16 cellular contexts compared by ENCODE assay signal in genomic region chr9:21555911-21556310, GRCh38.
A peak's percentile ranks its signal among the peaks of the same experiment; 100 is the strongest.
DNase-seq lines count a peak whose midpoint lies in the region; ATAC-seq and TF ChIP-seq lines count a peak whose summit lies in the region.
"Had no signal": no experiment of that assay in that cellular context is flagged by ENCODE, and none has a peak within 500 bp of the region (broad histone marks: within the 10 kb centered on the region; RNA-seq: fewer than 3 reads in every experiment).

No MANE protein-coding gene starts in this region.

- in situ Hi-C loops in astrocyte of the cerebellum (cut with HindIII; ENCODE audit: low sequenced_read_pairs), result loop anchor here (5.0 kb wide), 1 partner anchor 231 kb away; no protein-coding TSS in a partner anchor

- H3K4me1 ChIP-seq in HEK293 (ENCODE audit: control insufficient read depth, insufficient read depth, low read length), result peaks cover 25% of the 10 kb centered on the region
- peaks cover 9 to 33% (median 19%) of the 10 kb centered on the region in 4 donors for H3K4me1 ChIP-seq in stomach

- intact Hi-C loops in stomach (cut with DNase I; ENCODE audit: low total_unique reads), result no loop called here
- intact Hi-C loops in activated T-helper 1 cell treated with anti-CD3 and anti-CD28 coated beads, Interleukin-12 subunit alpha, Interleukin-12 subunit beta, Interleukin-2, Interleukin-4 antibody, amounts not matched to agents 30 ng/mL and 10 ng/mL and 1 ng/mL, durations not matched to agents 14 hours and 24 hours and 36 hours (cut with micrococcal nuclease), result loop anchor here (5.0 kb wide), 4 partner anchors 71 to 231 kb away; no protein-coding TSS in a partner anchor

- no peak overlapping the region for H3K4me3 Mint-ChIP-seq in activated T-helper 1 cell treated with anti-CD3 and anti-CD28 coated beads, Interleukin-12 subunit alpha, Interleukin-12 subunit beta, Interleukin-2, Interleukin-4 antibody, amounts not matched to agents 30 ng/mL and 10 ng/mL and 1 ng/mL, durations not matched to agents 14 hours and 24 hours and 36 hours

- CTCF ChIA-PET in HEK293 (lab: Yijun Ruan, JAX), result no interaction called here

- no peaks in the 10 kb centered on the region for H3K36me3 Mint-ChIP-seq in activated T-helper 1 cell treated with anti-CD3 and anti-CD28 coated beads, Interleukin-12 subunit alpha, Interleukin-12 subunit beta, Interleukin-2, Interleukin-4 antibody, amounts not matched to agents 30 ng/mL and 10 ng/mL and 1 ng/mL, durations not matched to agents 14 hours and 24 hours and 36 hours (ENCODE audit: low read depth)

- H3K4me1 Mint-ChIP-seq in activated T-helper 1 cell treated with anti-CD3 and anti-CD28 coated beads, Interleukin-12 subunit alpha, Interleukin-12 subunit beta, Interleukin-2, Interleukin-4 antibody, amounts not matched to agents 30 ng/mL and 10 ng/mL and 1 ng/mL, durations not matched to agents 14 hours and 24 hours and 36 hours (ENCODE audit: low read depth), result peaks cover 17% of the 10 kb centered on the region

- H3K27ac ChIP-seq in HEK293 (ENCODE audit: extremely low read depth, low read depth, low read length) (no peak overlapping the region), stomach (peak overlapping the region; percentile 36 to 94 (median 70))
- H3K27ac ChIP-seq: body of pancreas had no signal

- no peaks in the 10 kb centered on the region for H3K9me3 Mint-ChIP-seq in activated T-helper 1 cell treated with anti-CD3 and anti-CD28 coated beads, Interleukin-12 subunit alpha, Interleukin-12 subunit beta, Interleukin-2, Interleukin-4 antibody, amounts not matched to agents 30 ng/mL and 10 ng/mL and 1 ng/mL, durations not matched to agents 14 hours and 24 hours and 36 hours

- no peaks in the 10 kb centered on the region for H3K36me3 ChIP-seq in HEK293 (ENCODE audit: control insufficient read depth in 2 of 2, insufficient read depth in 1 of 2, low read length in 2 of 2)
- H3K36me3 ChIP-seq in stomach, result no peaks in the 10 kb centered on the region

- no peak for DNase-seq in astrocyte of the cerebellum (ENCODE audit: low read depth)
- DNase-seq in fibroblast of villous mesenchyme (ENCODE audit: low read depth), result peak; percentile 44
- no peak for DNase-seq in stomach
- no peak for DNase-seq in left lobe of liver (ENCODE audit: low spot score)
- DNase-seq in activated T-helper 1 cell treated with anti-CD3 and anti-CD28 coated beads, Interleukin-12 subunit alpha, Interleukin-12 subunit beta, Interleukin-2, Interleukin-4 antibody, amounts not matched to agents 30 ng/mL and 10 ng/mL and 1 ng/mL, durations not matched to agents 14 hours and 24 hours and 36 hours (ENCODE audit: low spot score), result no peak
- DNase-seq: activated effector memory CD4-positive, alpha-beta T cell treated with anti-CD3 and anti-CD28 coated beads, Interleukin-2, amount 50 U/mL, for 16 hours; body of pancreas; effector CD4-positive, alpha-beta T cell; GOT3; MV-4-11; NCI-H774; stimulated activated CD4-positive, alpha-beta T cell treated with anti-CD3 and anti-CD28 coated beads, Interleukin-1b, Interleukin-23, amount 100 ng/mL, for 48 hours had no signal

- H3K9me3 ChIP-seq in HEK293 (ENCODE audit: control insufficient read depth, insufficient read depth, low read depth, low read length) (no peaks in the 10 kb centered on the region), stomach (no peaks in the 10 kb centered on the region)
- H3K9me3 ChIP-seq: body of pancreas had no signal

- POLR2A ChIA-PET in HEK293 (lab: Yijun Ruan, JAX), result no interaction called here

- no peak for TF ChIP-seq POLR2A in stomach (IDR thresholded peaks at IDR 0.05)

- no peak overlapping the region for H3K27ac Mint-ChIP-seq in activated T-helper 1 cell treated with anti-CD3 and anti-CD28 coated beads, Interleukin-12 subunit alpha, Interleukin-12 subunit beta, Interleukin-2, Interleukin-4 antibody, amounts not matched to agents 30 ng/mL and 10 ng/mL and 1 ng/mL, durations not matched to agents 14 hours and 24 hours and 36 hours

- no peak for ATAC-seq in left lobe of liver
- no peak for ATAC-seq in activated CD4-positive, CD25-positive, alpha-beta regulatory T cell treated with anti-CD3 and anti-CD28 coated beads, Interleukin-2, amount 50 U/mL, for 24 hours
- ATAC-seq: body of pancreas, HepG2 had no signal

- WGBS in stomach, 5 donors, result 37 to 61% (median 49%) methylated on average over 5 of the region's 5 CpGs

- TF ChIP-seq CTCF in HEK293 (tag by site-specific recombination; IDR thresholded peaks at IDR 0.05) (no peak), astrocyte of the cerebellum (IDR thresholded peaks at IDR 0.05; ENCODE audit: low read depth, low read length, missing control alignments) (no peak), fibroblast of villous mesenchyme (IDR thresholded peaks at IDR 0.05; ENCODE audit: insufficient read depth, low read depth, low read length) (no peak), stomach (IDR thresholded peaks at IDR 0.05) (no peak)

- peaks cover 44% of the 10 kb centered on the region for H3K27me3 Mint-ChIP-seq in activated T-helper 1 cell treated with anti-CD3 and anti-CD28 coated beads, Interleukin-12 subunit alpha, Interleukin-12 subunit beta, Interleukin-2, Interleukin-4 antibody, amounts not matched to agents 30 ng/mL and 10 ng/mL and 1 ng/mL, durations not matched to agents 14 hours and 24 hours and 36 hours (ENCODE audit: insufficient read depth)

- no peak for TF ChIP-seq EP300 in stomach (IDR thresholded peaks at IDR 0.05)

- no peak overlapping the region; the same call in 1 of the 2 replicates for H3K4me3 ChIP-seq in HEK293 (ENCODE audit: low read depth, low read length)
- H3K4me3 ChIP-seq in astrocyte of the cerebellum (ENCODE audit: low read depth, low read length), result peak overlapping the region; percentile 84
- H3K4me3 ChIP-seq in fibroblast of villous mesenchyme (ENCODE audit: low read depth, low read length), result peak overlapping the region; percentile 84
- peak overlapping the region; percentile 2 to 83 (median 21) for H3K4me3 ChIP-seq in stomach
- H3K4me3 ChIP-seq: body of pancreas, lung had no signal

- H3K27me3 ChIP-seq in stomach, result peaks cover 0 to 57% (median 14%) of the 10 kb centered on the region in 3 donors

TF ChIP-seq in HEK293, 187 proteins besides CTCF, POLR2A, EP300 and RAD21:
- no peak for TF ChIP-seq ZBTB1 (tag by site-specific recombination; IDR thresholded peaks at IDR 0.05)
- TF ChIP-seq, protein P1, sequence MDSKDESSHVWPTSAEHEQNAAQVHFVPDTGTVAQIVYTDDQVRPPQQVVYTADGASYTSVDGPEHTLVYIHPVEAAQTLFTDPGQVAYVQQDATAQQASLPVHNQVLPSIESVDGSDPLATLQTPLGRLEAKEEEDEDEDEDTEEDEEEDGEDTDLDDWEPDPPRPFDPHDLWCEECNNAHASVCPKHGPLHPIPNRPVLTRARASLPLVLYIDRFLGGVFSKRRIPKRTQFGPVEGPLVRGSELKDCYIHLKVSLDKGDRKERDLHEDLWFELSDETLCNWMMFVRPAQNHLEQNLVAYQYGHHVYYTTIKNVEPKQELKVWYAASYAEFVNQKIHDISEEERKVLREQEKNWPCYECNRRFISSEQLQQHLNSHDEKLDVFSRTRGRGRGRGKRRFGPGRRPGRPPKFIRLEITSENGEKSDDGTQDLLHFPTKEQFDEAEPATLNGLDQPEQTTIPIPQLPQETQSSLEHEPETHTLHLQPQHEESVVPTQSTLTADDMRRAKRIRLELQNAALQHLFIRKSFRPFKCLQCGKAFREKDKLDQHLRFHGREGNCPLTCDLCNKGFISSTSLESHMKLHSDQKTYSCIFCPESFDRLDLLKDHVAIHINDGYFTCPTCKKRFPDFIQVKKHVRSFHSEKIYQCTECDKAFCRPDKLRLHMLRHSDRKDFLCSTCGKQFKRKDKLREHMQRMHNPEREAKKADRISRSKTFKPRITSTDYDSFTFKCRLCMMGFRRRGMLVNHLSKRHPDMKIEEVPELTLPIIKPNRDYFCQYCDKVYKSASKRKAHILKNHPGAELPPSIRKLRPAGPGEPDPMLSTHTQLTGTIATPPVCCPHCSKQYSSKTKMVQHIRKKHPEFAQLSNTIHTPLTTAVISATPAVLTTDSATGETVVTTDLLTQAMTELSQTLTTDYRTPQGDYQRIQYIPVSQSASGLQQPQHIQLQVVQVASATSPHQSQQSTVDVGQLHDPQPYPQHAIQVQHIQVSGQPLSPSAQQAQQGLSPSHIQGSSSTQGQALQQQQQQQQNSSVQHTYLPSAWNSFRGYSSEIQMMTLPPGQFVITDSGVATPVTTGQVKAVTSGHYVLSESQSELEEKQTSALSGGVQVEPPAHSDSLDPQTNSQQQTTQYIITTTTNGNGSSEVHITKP (tag by site-specific recombination; IDR thresholded peaks at IDR 0.05), result peak; percentile 38; the same call in 1 of the 2 replicates
